10 cellular contexts compared by ENCODE assay signal in the genomic region with DNA sequence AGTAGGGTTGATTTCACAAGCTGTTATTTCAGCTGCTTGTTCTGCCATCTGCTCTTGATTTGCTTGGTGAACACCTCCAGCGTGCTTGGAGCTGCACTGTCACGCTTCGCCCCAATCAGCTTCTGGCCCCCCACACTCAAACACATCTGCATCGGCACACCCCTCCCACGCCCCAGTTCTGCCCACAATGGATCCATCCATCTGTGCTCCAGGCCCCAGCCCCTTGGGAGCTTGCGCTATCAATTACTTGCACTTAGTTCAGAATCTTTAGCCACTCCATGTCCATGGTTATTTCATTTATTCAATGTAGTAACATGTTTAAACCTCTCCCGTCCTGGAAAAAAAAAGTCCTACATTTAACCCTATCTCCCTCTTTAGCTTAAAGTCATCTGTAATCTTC. TPM values are rescaled to one million over a fixed set of nuclear protein-coding genes. Genes with fewer than 3 reads are reported as not detected.
DNase-seq lines count a peak whose midpoint lies in the region; ATAC-seq and TF ChIP-seq lines count a peak whose summit lies in the region.
"Not testable (repeated sequence)": the region's sequence is repeated elsewhere in the genome, so short reads cannot be mapped to it uniquely, and the experiment has no call there.
"Had no signal": no experiment of that assay in that cellular context is flagged by ENCODE, and none has a peak within 500 bp of the region (broad histone marks: within the 10 kb centered on the region; RNA-seq: fewer than 3 reads in every experiment).

No MANE protein-coding gene starts in this region.

- peaks cover 13% of the 10 kb centered on the region for H3K4me1 ChIP-seq in SJCRH30
- not testable (repeated sequence) for H3K4me1 ChIP-seq in tibial nerve

- WGBS in tibial nerve, 2 donors, result 55 to 62% methylated on average over 7 of the region's 7 CpGs

- intact Hi-C loops in Right ventricle myocardium inferior (cut with DNase I); sciatic nerve (cut with DNase I): not testable (repeated sequence)

- not testable (repeated sequence) for H3K4me1 Mint-ChIP-seq in chondrocyte (ENCODE audit: low read depth)

- H3K9me3 ChIP-seq in SJCRH30 (replicated peaks); tibial nerve: not testable (repeated sequence)

- not testable (repeated sequence) for H3K27me3 Mint-ChIP-seq in chondrocyte (ENCODE audit: low read depth)

- not testable (repeated sequence) for H3K27me3 ChIP-seq in SJCRH30, tibial nerve

- not testable (repeated sequence) for H3K27ac Mint-ChIP-seq in chondrocyte (ENCODE audit: unreplicated experiment)

- TF ChIP-seq EP300 in tibial nerve (IDR thresholded peaks at IDR 0.05), result not testable (repeated sequence)

- H3K9me3 Mint-ChIP-seq in chondrocyte (ENCODE audit: low read depth), result not testable (repeated sequence)

- not testable (repeated sequence) for H3K36me3 Mint-ChIP-seq in chondrocyte (ENCODE audit: low read depth)

- ATAC-seq in Right ventricle myocardium inferior, result not testable (repeated sequence)
- peak; percentile 94 for ATAC-seq in sciatic nerve

- not testable (repeated sequence) for H3K36me3 ChIP-seq in SJCRH30, tibial nerve

- DNase-seq in AG09319 (ENCODE audit: extremely low read depth, low read depth), result peak; percentile 1
- peak; percentile 98 to 99 for DNase-seq in SJCRH30
- DNase-seq in chondrocyte (ENCODE audit: low spot score), result peak; percentile 55
- peak; percentile 32 for DNase-seq in fibroblast of mammary gland (ENCODE audit: low read depth)
- peak; percentile 45 for DNase-seq in Right ventricle myocardium inferior (ENCODE audit: missing footprints)
- DNase-seq in sciatic nerve (ENCODE audit: low spot score), result peak; percentile 61
- DNase-seq in tibial nerve (ENCODE audit: low spot score in 2 of 2), result peak; percentile 26 to 47

- H3K4me3 Mint-ChIP-seq in chondrocyte (ENCODE audit: unreplicated experiment), result not testable (repeated sequence)

- H3K4me3 ChIP-seq in SJCRH30; fibroblast of mammary gland (ENCODE audit: control insufficient read depth, low read depth, low read length); tibial nerve: not testable (repeated sequence)

- not testable (repeated sequence) for TF ChIP-seq CTCF in AG09319 (IDR thresholded peaks at IDR 0.05; ENCODE audit: low read depth, low read length); chondrocyte (IDR thresholded peaks at IDR 0.05); fibroblast of mammary gland (conservative IDR thresholded peaks at IDR 0.05; ENCODE audit: control insufficient read depth, insufficient read depth, low read depth, low read length); tibial nerve (IDR thresholded peaks at IDR 0.05)

- TF ChIP-seq POLR2A in tibial nerve (IDR thresholded peaks at IDR 0.05), result not testable (repeated sequence)

- H3K27ac ChIP-seq in SJCRH30, result peak overlapping the region; percentile 90
- H3K27ac ChIP-seq in tibial nerve, result not testable (repeated sequence)

RNA-seq across cellular contexts. Expression of a gene that starts 28.0 kb away (rescaled TPM):
- 0.18 TPM in 1 of 2 replicates, not detected in the other for total RNA-seq in SJCRH30 (2014; rRNA removed; shearing (Covaris generic))
- not detected in 3 replicates for total RNA-seq in chondrocyte
- total RNA-seq in Right ventricle myocardium inferior, result not detected
- not detected for total RNA-seq in sciatic nerve
- 1 to 10 TPM in 1 of 4 donors, not detected in 3; 1.3 TPM for total RNA-seq in tibial nerve
- total RNA-seq: CD4-positive, alpha-beta memory T cell; Daoy; G401 had no signal

Comparison
In these comparisons a context has a peak if more than half of its experiments do, and no peak if none do; other contexts are left out.
1. DNase-seq: peak in every context shown above with its lines; median percentile 98 in SJCRH30; 61 in sciatic nerve; 55 in chondrocyte; 45 in Right ventricle myocardium inferior; 36 in tibial nerve; 32 in fibroblast of mammary gland; 1 in AG09319.